Comparison of ENCODE assay signal across 14 cellular contexts in genomic region chr6:42788671-42789070, GRCh38. TPM values are rescaled to one million over a fixed set of nuclear protein-coding genes. Genes with fewer than 3 reads are reported as not detected.
DNase-seq lines count a peak whose midpoint lies in the region; ATAC-seq and TF ChIP-seq lines count a peak whose summit lies in the region.
"Had no signal": no experiment of that assay in that cellular context is flagged by ENCODE, and none has a peak within 500 bp of the region (broad histone marks: within the 10 kb centered on the region; RNA-seq: fewer than 3 reads in every experiment).

No MANE protein-coding gene starts in this region.

- in situ Hi-C loops in mammary epithelial cell (cut with MboI; ENCODE audit: low sequenced_read_pairs in 2 of 2): no loop called here

- no peaks in the 10 kb centered on the region for H3K36me3 ChIP-seq in mammary epithelial cell (ENCODE audit: insufficient read depth, low read length)
- H3K36me3 ChIP-seq in mesendoderm (ENCODE audit: control insufficient read depth, insufficient read depth, low read length): no peaks in the 10 kb centered on the region
- H3K36me3 ChIP-seq in tibial artery: no peaks in the 10 kb centered on the region

- H3K27me3 Mint-ChIP-seq in MCF 10A (ENCODE audit: insufficient read depth, unreplicated experiment) (no peaks in the 10 kb centered on the region), T-helper 17 cell (no peaks in the 10 kb centered on the region)

- BruUV-seq in MCF 10A (replicated peaks; lab: Mats Ljungman, UMichigan): no TSS peak
- BruUV-seq in mammary epithelial cell (replicated peaks; lab: Mats Ljungman, UMichigan): no TSS peak

- ATAC-seq in T-helper 17 cell (no peak), GM19035 (IDR thresholded peaks at IDR 0.05; ENCODE audit: unreplicated experiment) (no peak), GM21367 (IDR thresholded peaks at IDR 0.05; ENCODE audit: unreplicated experiment) (no peak)

- no peak overlapping the region for H3K23ac ChIP-seq in mesendoderm (ENCODE audit: low read length)

- H3K18ac ChIP-seq in mesendoderm (ENCODE audit: low read length): no peak overlapping the region

- WGBS in mammary epithelial cell (ENCODE audit: low coverage, missing lambda C conversion rate): 30% methylated on average over 4 of the region's 4 CpGs
- WGBS in mesendoderm (ENCODE audit: extremely low coverage, insufficient coverage, low lambda C conversion rate): no CpG with 5 or more reads among the region's 4 CpGs

- H2AFZ ChIP-seq in mammary epithelial cell (ENCODE audit: low read depth, low read length): no peak overlapping the region

- intact Hi-C loops in MCF 10A (cut with micrococcal nuclease): no loop called here
- intact Hi-C loops in mammary epithelial cell (cut with micrococcal nuclease): no loop called here
- intact Hi-C loops in tibial artery (cut with DNase I; ENCODE audit: low total_unique reads): no loop called here

- dilution Hi-C loops in mammary epithelial cell (cut with HindIII; ENCODE audit: low sequenced_read_pairs): loop anchor here (5.0 kb wide), 1 partner anchor 34 kb away; no protein-coding TSS in a partner anchor

- H3K9me3 Mint-ChIP-seq in MCF 10A (ENCODE audit: unreplicated experiment): no peaks in the 10 kb centered on the region

- H3K9me3 ChIP-seq in mammary epithelial cell (replicated peaks; ENCODE audit: insufficient read depth, low read length) (no peaks in the 10 kb centered on the region), T-helper 17 cell (ENCODE audit: control insufficient read depth, low read length, poor library complexity, severe bottlenecking) (no peaks in the 10 kb centered on the region), tibial artery (no peaks in the 10 kb centered on the region)

- peaks cover 9% of the 10 kb centered on the region for H3K79me1 ChIP-seq in mesendoderm (ENCODE audit: low read length)

- no peak overlapping the region for H4K8ac ChIP-seq in mesendoderm (ENCODE audit: low read depth, low read length)

- CTCF ChIA-PET in MCF 10A (lab: Yijun Ruan, JAX): interaction anchor here (0.7 kb wide), 1 partner anchor 576 kb away, joined by 6 read pairs; no protein-coding TSS in a partner anchor
- CTCF ChIA-PET in mammary epithelial cell (lab: Charles Lee; ENCODE audit: low non-redundant PET): interaction anchor here (0.6 kb wide), 1 partner anchor 92 kb away, joined by 18 read pairs; no protein-coding TSS in a partner anchor

- no peak overlapping the region for H3K56ac ChIP-seq in mesendoderm (ENCODE audit: low read length)

- H3K4me2 ChIP-seq in mammary epithelial cell (ENCODE audit: insufficient read depth, low read depth, low read length): no peak overlapping the region
- no peak overlapping the region for H3K4me2 ChIP-seq in mesendoderm (ENCODE audit: low read length)

- no peak for DNase-seq in MCF 10A (ENCODE audit: unreplicated experiment)
- DNase-seq in mammary epithelial cell: no peak
- no peak for DNase-seq in T-helper 17 cell
- DNase-seq in mesendoderm: peak; percentile 28
- DNase-seq in tibial artery: no peak
- DNase-seq in ureter (ENCODE audit: low spot score): no peak
- DNase-seq: AML-193, amniotic stem cell, KG1, NCI-H1930, NCI-H82, posterior cingulate gyrus had no signal

- H3K4me3 ChIP-seq in mammary epithelial cell (replicated peaks in 1 of 3; ENCODE audit: insufficient read depth in 1 of 3, low read depth in 2 of 3, low read length in 3 of 3) (no peak overlapping the region), mesendoderm (ENCODE audit: low read length) (no peak overlapping the region), tibial artery (no peak overlapping the region)

- POLR2A ChIA-PET in MCF 10A (lab: Yijun Ruan, JAX): interaction anchor here (15.3 kb wide), 1 partner anchor 41 kb away, joined by 328 read pairs; the partner anchor contains the start of gene TBCC

- no peak overlapping the region for H2AK5ac ChIP-seq in mesendoderm (ENCODE audit: low read length)

- H3K4me3 Mint-ChIP-seq in MCF 10A (ENCODE audit: unreplicated experiment): no peak overlapping the region
- H3K4me3 Mint-ChIP-seq in T-helper 17 cell: peak overlapping the region; percentile 34

- no peak overlapping the region for H2BK120ac ChIP-seq in mesendoderm (ENCODE audit: low read depth, low read length)

- no peak overlapping the region for H3K4ac ChIP-seq in mesendoderm (ENCODE audit: low read depth, low read length)

- H3K79me2 ChIP-seq in mammary epithelial cell (ENCODE audit: insufficient read depth, low read length) (peaks cover 64% of the 10 kb centered on the region), mesendoderm (ENCODE audit: control insufficient read depth, insufficient read depth, low read length) (peaks cover 30% of the 10 kb centered on the region)

- no peak for TF ChIP-seq CTCF in MCF 10A (IDR thresholded peaks at IDR 0.05; ENCODE audit: unreplicated experiment)
- TF ChIP-seq CTCF in mammary epithelial cell (conservative IDR thresholded peaks at IDR 0.05 in 1 of 2, IDR thresholded peaks at IDR 0.05 in 1 of 2; ENCODE audit: extremely low read depth in 1 of 2, insufficient read depth in 1 of 2, low read depth in 1 of 2, low read length in 2 of 2): no peak
- no peak for TF ChIP-seq CTCF in tibial artery (IDR thresholded peaks at IDR 0.05)

- no peak overlapping the region for H4K5ac ChIP-seq in mesendoderm (ENCODE audit: low read length)

- H3K4me1 Mint-ChIP-seq in MCF 10A (ENCODE audit: insufficient read depth, unreplicated experiment) (peaks cover 25% of the 10 kb centered on the region), T-helper 17 cell (peaks cover 41% of the 10 kb centered on the region)

- no peaks in the 10 kb centered on the region for H3K27me3 ChIP-seq in mammary epithelial cell (ENCODE audit: insufficient read depth, low read length)
- H3K27me3 ChIP-seq in mesendoderm (ENCODE audit: insufficient read depth, low read length, poor library complexity): no peaks in the 10 kb centered on the region
- no peaks in the 10 kb centered on the region for H3K27me3 ChIP-seq in tibial artery

- H2BK15ac ChIP-seq in mesendoderm (replicated peaks; ENCODE audit: low read depth): no peak overlapping the region

- H3K36me3 Mint-ChIP-seq in MCF 10A (ENCODE audit: insufficient read depth, unreplicated experiment): peaks cover 25% of the 10 kb centered on the region
- peaks cover 12% of the 10 kb centered on the region for H3K36me3 Mint-ChIP-seq in T-helper 17 cell (ENCODE audit: low read depth)

- peak overlapping the region; percentile 57 for H3K27ac Mint-ChIP-seq in MCF 10A (ENCODE audit: low read depth, unreplicated experiment)
- no peak overlapping the region for H3K27ac Mint-ChIP-seq in T-helper 17 cell

- no peak overlapping the region for H3K9ac ChIP-seq in mammary epithelial cell (ENCODE audit: insufficient read depth, low read length)
- no peak overlapping the region for H3K9ac ChIP-seq in mesendoderm (ENCODE audit: low read length)

- peaks cover 6% of the 10 kb centered on the region for H3K4me1 ChIP-seq in mammary epithelial cell (ENCODE audit: insufficient read depth, low read length)
- peaks cover 9% of the 10 kb centered on the region for H3K4me1 ChIP-seq in mesendoderm (ENCODE audit: control insufficient read depth, low read depth, low read length)
- H3K4me1 ChIP-seq in tibial artery: peaks cover 0 to 84% (median 55%) of the 10 kb centered on the region in 4 donors

- no peak overlapping the region for H3K27ac ChIP-seq in mammary epithelial cell (ENCODE audit: insufficient read depth, low read depth, low read length)
- no peak overlapping the region for H3K27ac ChIP-seq in mesendoderm (ENCODE audit: low read depth, low read length)
- H3K27ac ChIP-seq in tibial artery: peak overlapping the region; percentile 21 to 99

- no peaks in the 10 kb centered on the region for H4K20me1 ChIP-seq in mammary epithelial cell (ENCODE audit: insufficient read depth, low read length)

- H2BK5ac ChIP-seq in mesendoderm (ENCODE audit: low read length): no peak overlapping the region

RNA-seq across cellular contexts. Expression of gene BICRAL, which starts 6.8 kb away (rescaled TPM):
- 8.4 and 9.8 TPM in 2 replicates for total RNA-seq in MCF 10A (2022)
- 1 to 10 TPM; 7.2 to 7.9 TPM for total RNA-seq in mammary epithelial cell
- polyA plus RNA-seq in mammary epithelial cell: 6.6 TPM
- 9.8 TPM for polyA minus RNA-seq in mammary epithelial cell
- 10 to 100 TPM; 31.9 to 34.1 TPM for total RNA-seq in T-helper 17 cell
- polyA plus RNA-seq in mesendoderm (2013, experiment 1 of 2): 7.6 TPM
- polyA plus RNA-seq in mesendoderm (2013, experiment 2 of 2): 7.4 TPM
- 25.1 TPM for total RNA-seq in ureter

RNA-seq across cellular contexts. Expression of gene TBCC, which starts 42.8 kb away (rescaled TPM):
- total RNA-seq in MCF 10A (2022): 13.7 and 19.4 TPM in 2 replicates
- total RNA-seq in mammary epithelial cell: 10 to 100 TPM; 13.5 to 27.8 TPM
- polyA plus RNA-seq in mammary epithelial cell: 15.4 TPM
- 25.6 TPM for polyA minus RNA-seq in mammary epithelial cell
- total RNA-seq in T-helper 17 cell: 10 to 100 TPM; 71.5 to 73.2 TPM
- polyA plus RNA-seq in mesendoderm (2013, experiment 1 of 2): 23.2 TPM
- polyA plus RNA-seq in mesendoderm (2013, experiment 2 of 2): 22.7 TPM
- total RNA-seq in ureter: 16.5 TPM

Comparison
In these comparisons a context has a peak if more than half of its experiments do, and no peak if none do; other contexts are left out.
1. H3K27ac ChIP-seq: peak in tibial artery (2 of 2); none in mammary epithelial cell (single experiment) and mesendoderm (single experiment).